ENCODE assay signal across 1 cellular context in genomic region chr10:133202778-133203651, GRCh38.
TF ChIP-seq lines count a peak whose summit lies in the region.

No MANE protein-coding gene starts in this region.

TF ChIP-seq in SK-N-SH, 30 proteins besides CTCF, POLR2A, EP300 and RAD21 (continued from another document):
- no peak for TF ChIP-seq REST (IDR thresholded peaks at IDR 0.05; ENCODE audit: low read depth, low read length)
- no peak for TF ChIP-seq ZBTB33 (IDR thresholded peaks at IDR 0.05; ENCODE audit: borderline replicate concordance, low read depth)
- TF ChIP-seq SMC3 (IDR thresholded peaks at IDR 0.05; ENCODE audit: low read depth, low read length) = no peak
- TF ChIP-seq ELF1 (IDR thresholded peaks at IDR 0.05) = no peak
- TF ChIP-seq USF1 (IDR thresholded peaks at IDR 0.05; ENCODE audit: borderline replicate concordance, low read depth) = no peak
- no peak for TF ChIP-seq SIN3A (IDR thresholded peaks at IDR 0.05; ENCODE audit: borderline replicate concordance, low read depth, low read length)
- no peak for TF ChIP-seq GABPA (IDR thresholded peaks at IDR 0.05; ENCODE audit: low read depth)
- no peak for TF ChIP-seq NFIC (IDR thresholded peaks at IDR 0.05; ENCODE audit: borderline replicate concordance)
- TF ChIP-seq NRF1 (IDR thresholded peaks at IDR 0.05; ENCODE audit: low read depth, low read length) = no peak
- TF ChIP-seq FOXJ3 (CRISPR knock-in tag; IDR thresholded peaks at IDR 0.05) = no peak
TF ChIP-seq in SK-N-SH: peak in this region for 0.
